In genomic region chr10:26628395-26628794, GRCh38 we compare ENCODE assay signal across 16 cellular contexts.
DNase-seq lines count a peak whose midpoint lies in the region; ATAC-seq, FAIRE-seq and TF ChIP-seq lines count a peak whose summit lies in the region.
"Had no signal": no experiment of that assay in that cellular context is flagged by ENCODE, and none has a peak within 500 bp of the region (broad histone marks: within the 10 kb centered on the region; RNA-seq: fewer than 3 reads in every experiment).

No MANE protein-coding gene starts in this region.

- H3K36me3 ChIP-seq in GM12878 (ENCODE audit: control insufficient read depth in 2 of 2, insufficient read depth in 2 of 2, low read length in 1 of 2) (no peaks in the 10 kb centered on the region), neural progenitor cell (no peaks in the 10 kb centered on the region)

- no peak for TF ChIP-seq RAD21 in GM12878 (IDR thresholded peaks at IDR 0.05; ENCODE audit: insufficient read depth, low read depth, low read length)

- no peak overlapping the region for H3K4me2 ChIP-seq in GM12878 (ENCODE audit: control insufficient read depth, insufficient read depth)
- H3K4me2 ChIP-seq in neural progenitor cell, result no peak overlapping the region

- SMC1A ChIA-PET in GM12878 (lab: Charles Lee; ENCODE audit: uncharacterized antibody, unreplicated experiment), result interaction anchor here (0.6 kb wide), 1 partner anchor 956 kb away, joined by 3 read pairs; no protein-coding TSS in a partner anchor

- ATAC-seq in GM18520 (IDR thresholded peaks at IDR 0.05; ENCODE audit: unreplicated experiment), result peak; percentile 43
- peak; percentile 73 for ATAC-seq in GM21576 (IDR thresholded peaks at IDR 0.05; ENCODE audit: unreplicated experiment)
- ATAC-seq in HG03439 (IDR thresholded peaks at IDR 0.05; ENCODE audit: unreplicated experiment), result peak; percentile 49
- peak; percentile 89 for ATAC-seq in GM12878
- ATAC-seq: naive thymus-derived CD8-positive, alpha-beta T cell had no signal

- H2AFZ ChIP-seq in GM12878 (ENCODE audit: control insufficient read depth, low read depth, low read length), result no peak overlapping the region
- no peak overlapping the region for H2AFZ ChIP-seq in neural progenitor cell (replicated peaks)

- TF ChIP-seq POLR2A in GM12878 (IDR thresholded peaks at IDR 0.05; ENCODE audit: low read depth, low read length), result no peak

- DNase-seq in GM12878 (ENCODE audit: low read depth, low spot score), result no peak
- DNase-seq in posterior vena cava (ENCODE audit: low spot score), result no peak
- DNase-seq in GM19240 (ENCODE audit: insufficient read length, low spot score), result no peak
- DNase-seq in COLO829 (ENCODE audit: low spot score), result no peak
- DNase-seq in neural progenitor cell (ENCODE audit: low spot score), result no peak
- DNase-seq: activated CD4-positive, alpha-beta memory T cell treated with anti-CD3 and anti-CD28 coated beads for 36 hours; activated naive CD8-positive, alpha-beta T cell treated with anti-CD3 and anti-CD28 coated beads for 36 hours; CD8-positive, alpha-beta memory T cell; GOT3; naive thymus-derived CD8-positive, alpha-beta T cell; NCI-H187 treated with DMSO at 0.1 percent for 48 hours; T-helper 1 cell had no signal

- H3K79me2 ChIP-seq in GM12878 (ENCODE audit: control insufficient read depth, insufficient read depth, low read length) (no peaks in the 10 kb centered on the region), neural progenitor cell (ENCODE audit: low read depth) (no peaks in the 10 kb centered on the region)

- H3K4me3 Mint-ChIP-seq in neural progenitor cell, result no peak overlapping the region
- H3K4me3 Mint-ChIP-seq: activated CD4-positive, alpha-beta memory T cell treated with anti-CD3 and anti-CD28 coated beads for 36 hours; activated naive CD8-positive, alpha-beta T cell treated with anti-CD3 and anti-CD28 coated beads for 36 hours; CD8-positive, alpha-beta memory T cell; naive thymus-derived CD8-positive, alpha-beta T cell had no signal

- no peaks in the 10 kb centered on the region for H3K36me3 Mint-ChIP-seq in neural progenitor cell
- H3K36me3 Mint-ChIP-seq: activated CD4-positive, alpha-beta memory T cell treated with anti-CD3 and anti-CD28 coated beads for 36 hours; activated naive CD8-positive, alpha-beta T cell treated with anti-CD3 and anti-CD28 coated beads for 36 hours; CD8-positive, alpha-beta memory T cell had no signal

- in situ Hi-C loops in GM12878 (cut with MboI), result loop anchor here (10.0 kb wide), 1 partner anchor 696 kb away; no protein-coding TSS in a partner anchor

- H3K4me1 ChIP-seq in GM12878 (ENCODE audit: control insufficient read depth, insufficient read depth, low read length) (no peaks in the 10 kb centered on the region), neural progenitor cell (no peaks in the 10 kb centered on the region)

- WGBS in GM12878 (ENCODE audit: insufficient coverage, insufficient replicate concordance, low lambda C conversion rate, missing lambda C conversion rate), result 2% methylated on average over 2 of the region's 2 CpGs

- H3K27me3 Mint-ChIP-seq in neural progenitor cell (ENCODE audit: insufficient read depth, low read depth), result peaks cover 5% of the 10 kb centered on the region

- H3K9ac ChIP-seq in GM12878 (ENCODE audit: control insufficient read depth, insufficient read depth, low read length) (no peak overlapping the region), neural progenitor cell (no peak overlapping the region)

- no peak for FAIRE-seq in GM12878 (lab: Jason Lieb, UNC)
- FAIRE-seq: keratinocyte had no signal

- no peak for TF ChIP-seq EP300 in GM12878 (IDR thresholded peaks at IDR 0.05; ENCODE audit: borderline replicate concordance in 1 of 2, control insufficient read depth in 1 of 2, low read depth in 2 of 2, low read length in 2 of 2)

- H4K20me1 ChIP-seq in GM12878 (ENCODE audit: control insufficient read depth, insufficient read depth) (no peaks in the 10 kb centered on the region), neural progenitor cell (ENCODE audit: low read depth) (no peaks in the 10 kb centered on the region)

- H3K27me3 ChIP-seq in GM12878 (replicated peaks in 1 of 2; ENCODE audit: control insufficient read depth in 2 of 2, insufficient read depth in 2 of 2, low read length in 1 of 2) (peaks cover 0 to 2% of the 10 kb centered on the region in 2 experiments; a peak in 1 of 4 replicates), neural progenitor cell (peaks cover 15% of the 10 kb centered on the region)

- peaks cover 5% of the 10 kb centered on the region for H3K9me3 Mint-ChIP-seq in neural progenitor cell

- H3K4me3 ChIP-seq in GM12878 (no peak overlapping the region), neural progenitor cell (no peak overlapping the region)

- CTCF ChIA-PET in GM12878 (lab: Yijun Ruan, JAX), result interaction anchor here (1.0 kb wide), 1 partner anchor 293 kb away, joined by 5 read pairs; no protein-coding TSS in a partner anchor

- no TSS peak for BruUV-seq in GM12878 (replicated peaks; lab: Mats Ljungman, UMichigan)

- H3K27ac Mint-ChIP-seq in neural progenitor cell, result no peak overlapping the region
- H3K27ac Mint-ChIP-seq: activated CD4-positive, alpha-beta memory T cell treated with anti-CD3 and anti-CD28 coated beads for 36 hours; activated naive CD8-positive, alpha-beta T cell treated with anti-CD3 and anti-CD28 coated beads for 36 hours; CD8-positive, alpha-beta memory T cell; naive thymus-derived CD8-positive, alpha-beta T cell had no signal

- no peak for TF ChIP-seq CTCF in GM12878 (IDR thresholded peaks at IDR 0.05 in 2 of 3, conservative IDR thresholded peaks at IDR 0.05 in 1 of 3; ENCODE audit: control insufficient read depth in 2 of 3, extremely low read depth in 1 of 3, insufficient read depth in 1 of 3, low read depth in 3 of 3, low read length in 3 of 3)
- no peak for TF ChIP-seq CTCF in neural progenitor cell (IDR thresholded peaks at IDR 0.05)

- no peaks in the 10 kb centered on the region for H3F3A ChIP-seq in neural progenitor cell (ENCODE audit: low read depth)

- POLR2A ChIA-PET in GM12878 (lab: Charles Lee), result no interaction called here

- intact Hi-C loops in GM12878 (cut with micrococcal nuclease; ENCODE audit: unreplicated experiment) (loop anchor here (5.0 kb wide), 1 partner anchor 694 kb away; no protein-coding TSS in a partner anchor), posterior vena cava (cut with DNase I) (no loop called here)

- RAD21 ChIA-PET in GM12878 (lab: Charles Lee; ENCODE audit: unreplicated experiment), result interaction anchor here (0.7 kb wide), 1 partner anchor 70 kb away, joined by 3 read pairs; no protein-coding TSS in a partner anchor

- H3K27ac ChIP-seq in GM12878 (ENCODE audit: control insufficient read depth, insufficient read depth), result no peak overlapping the region
- H3K27ac ChIP-seq in neural progenitor cell, result no peak overlapping the region

- H3K9me3 ChIP-seq in GM12878 (replicated peaks; ENCODE audit: control insufficient read depth, insufficient read depth, low read length), result no peaks in the 10 kb centered on the region
- no peaks in the 10 kb centered on the region for H3K9me3 ChIP-seq in neural progenitor cell (ENCODE audit: low read depth)

- H3K4me1 Mint-ChIP-seq in neural progenitor cell, result no peaks in the 10 kb centered on the region
- H3K4me1 Mint-ChIP-seq: CD8-positive, alpha-beta memory T cell had no signal

TF ChIP-seq in GM12878, 131 proteins besides CTCF, POLR2A, EP300 and RAD21 (continues in another document):
- TF ChIP-seq PAX5 (IDR thresholded peaks at IDR 0.05; ENCODE audit: borderline replicate concordance, low read depth, low read length) (no peak), HSF1 (IDR thresholded peaks at IDR 0.05; ENCODE audit: low read depth, low read length) (no peak), ZNF217 (IDR thresholded peaks at IDR 0.05) (no peak), PKNOX1 (IDR thresholded peaks at IDR 0.05) (no peak), IRF4 (IDR thresholded peaks at IDR 0.05; ENCODE audit: low read depth, low read length) (0 out of 2 replicates have a peak, but pooled peaks have one; percentile 12), ZNF384 (IDR thresholded peaks at IDR 0.05; ENCODE audit: borderline replicate concordance, low read depth, low read length) (peak; percentile 54; the same call in 1 of the 2 replicates), MEF2A (IDR thresholded peaks at IDR 0.05; ENCODE audit: insufficient read depth, low read depth, low read length) (no peak), ASH2L (IDR thresholded peaks at IDR 0.05; ENCODE audit: borderline replicate concordance, low read depth) (no peak), SMARCA5 (IDR thresholded peaks at IDR 0.05) (no peak), PML (IDR thresholded peaks at IDR 0.05; ENCODE audit: low read length) (no peak), TCF3 (IDR thresholded peaks at IDR 0.05; ENCODE audit: borderline replicate concordance, insufficient read depth, low read depth, low read length) (no peak), NFIC (IDR thresholded peaks at IDR 0.05; ENCODE audit: low read depth, low read length) (0 out of 2 replicates have a peak, but pooled peaks have one; percentile 33), CREB1 (IDR thresholded peaks at IDR 0.05; ENCODE audit: low read depth) (no peak), ETV6 (conservative IDR thresholded peaks at IDR 0.05 in 1 of 2, IDR thresholded peaks at IDR 0.05 in 1 of 2; ENCODE audit: borderline replicate concordance in 1 of 2, low read depth in 1 of 2) (no peak), RCOR1 (conservative IDR thresholded peaks at IDR 0.05; ENCODE audit: low read depth, low read length) (no peak), LARP7 (IDR thresholded peaks at IDR 0.05) (no peak)
